In genomic region chr4:4859010-4859798, GRCh38 we compare ENCODE assay signal across 8 cellular contexts. TPM values are rescaled to one million over a fixed set of nuclear protein-coding genes. Genes with fewer than 3 reads are reported as not detected.
DNase-seq lines count a peak whose midpoint lies in the region; ATAC-seq and TF ChIP-seq lines count a peak whose summit lies in the region.

Gene MSX1, plus strand, starts transcription at chr4:4859665. Its CDS starts 235 bp downstream, at chr4:4859900.

- peak within 1 kb of the TSS; percentile 76 for H3K9ac ChIP-seq in NT2/D1 (ENCODE audit: insufficient read length, low read depth)

- peak within 1 kb of the TSS in 1 of 2 donors; percentile 15 for H3K27ac ChIP-seq in ascending aorta

- H3K9me3 ChIP-seq in NT2/D1 (ENCODE audit: insufficient read depth, low read length), result no peaks in the 10 kb centered on the region
- H3K9me3 ChIP-seq in ascending aorta, result no peaks in the 10 kb centered on the region

- H3K4me1 ChIP-seq in NT2/D1 (ENCODE audit: insufficient read depth, insufficient read length), result peaks cover 9% of the 10 kb centered on the region
- peaks cover 0 to 8% of the 10 kb centered on the region in 2 donors for H3K4me1 ChIP-seq in ascending aorta

- DNase-seq in DMS 273 (lab: John Stamatoyannopoulos, UW; ENCODE audit: unreplicated experiment) (peak; percentile 90), NT2/D1 (ENCODE audit: low read depth, low spot score) (peak; percentile 83), ascending aorta (ENCODE audit: low spot score in 2 of 2) (peak; percentile 47 to 91), hepatic stellate cell (ENCODE audit: low spot score) (peak; percentile 91), posterior vena cava (ENCODE audit: low spot score) (peak; percentile 96)
- no peak for DNase-seq in central memory CD4-positive, alpha-beta T cell

- ATAC-seq in GM19351 (IDR thresholded peaks at IDR 0.05; ENCODE audit: unreplicated experiment), result peak; percentile 93
- peak; percentile 90 for ATAC-seq in HG03432 (IDR thresholded peaks at IDR 0.05; ENCODE audit: unreplicated experiment)

- no peak for TF ChIP-seq CTCF in ascending aorta (IDR thresholded peaks at IDR 0.05)

- H3K36me3 ChIP-seq in NT2/D1 (ENCODE audit: insufficient read depth, insufficient read length, low read length) (peaks cover 20% of the 10 kb centered on the region), ascending aorta (no peaks in the 10 kb centered on the region)

- H3K27me3 ChIP-seq in NT2/D1 (ENCODE audit: insufficient read depth, insufficient read length) (peaks cover 94% of the 10 kb centered on the region), ascending aorta (peaks cover 16% of the 10 kb centered on the region)

- intact Hi-C loops in ascending aorta (cut with DNase I) (loop anchor here (5.0 to 10.0 kb wide), 2 partner anchors 314 to 567 kb away; partner anchors contain the start of genes LYAR, STX18 and ZBTB49), posterior vena cava (cut with DNase I) (no loop called here)

- H3K4me3 ChIP-seq in NT2/D1 (ENCODE audit: insufficient read length, low read depth) (peak within 1 kb of the TSS; percentile 49), ascending aorta (peak within 1 kb of the TSS; percentile 73 to 81)

RNA-seq across cellular contexts. Expression of gene MSX1, which starts in this region (rescaled TPM):
- total RNA-seq in ascending aorta (26.0 TPM), posterior vena cava (10 to 100 TPM in 1 of 2 donors, 1 to 10 TPM in 1; 7.0 to 20.8 TPM)
